ENCODE assay signal across 8 cellular contexts in the genomic region with DNA sequence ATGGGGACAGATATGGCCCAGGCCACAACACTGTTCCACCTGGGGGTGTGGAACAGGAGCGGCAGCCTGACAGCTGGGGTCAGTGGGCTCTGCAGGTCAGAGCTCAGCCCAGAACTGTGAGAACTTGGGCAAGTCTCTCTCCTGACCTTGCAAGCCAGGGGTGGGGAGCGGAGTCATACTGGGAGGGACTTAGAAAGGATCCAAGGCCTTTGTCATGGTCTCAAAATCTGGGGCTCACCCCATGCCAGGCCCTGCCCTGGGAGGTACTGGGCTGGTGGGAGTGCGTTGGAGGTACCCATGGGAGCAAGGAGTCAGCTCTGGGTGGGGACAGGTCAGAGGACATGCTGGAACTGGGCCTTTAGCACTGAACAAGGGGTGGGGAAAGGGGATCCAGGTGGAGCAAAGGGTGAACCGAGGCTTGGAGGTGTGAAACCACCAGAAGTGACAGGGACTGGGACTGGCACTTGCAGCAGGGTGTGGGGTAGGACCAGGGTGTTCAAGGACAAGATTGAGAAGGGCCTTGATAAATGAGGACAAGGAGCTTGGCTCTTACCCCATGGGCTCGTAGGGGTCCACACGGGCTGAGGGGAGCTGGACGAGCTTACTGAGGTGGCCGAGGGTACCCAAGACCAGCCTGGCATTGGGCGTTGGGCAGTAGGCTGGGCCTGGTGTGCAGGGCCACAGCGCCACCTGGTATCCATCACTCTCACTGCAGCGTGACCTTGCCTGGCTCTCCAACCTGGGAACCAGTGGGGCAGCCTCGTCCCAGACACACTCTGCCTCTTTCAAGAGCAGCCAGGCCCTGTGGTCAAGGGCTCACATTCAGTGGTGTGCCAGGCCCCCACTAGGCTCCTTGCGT. TPM values are rescaled to one million over a fixed set of nuclear protein-coding genes. Genes with fewer than 3 reads are reported as not detected.
A peak's percentile ranks its signal among the peaks of the same experiment; 100 is the strongest.
DNase-seq lines count a peak whose midpoint lies in the region; ATAC-seq and TF ChIP-seq lines count a peak whose summit lies in the region.

No MANE protein-coding gene starts in this region.

- no peaks in the 10 kb centered on the region for H3K4me1 Mint-ChIP-seq in activated T-helper 17 cell treated with anti-CD3 and anti-CD28 coated beads, Interleukin-2, amount 50 U/mL, for 72 hours

- H3K4me3 ChIP-seq in A673 (ENCODE audit: low read depth, low read length, poor library complexity, severe bottlenecking) (no peak overlapping the region), gastroesophageal sphincter (no peak overlapping the region)

- H3K27me3 Mint-ChIP-seq in activated T-helper 17 cell treated with anti-CD3 and anti-CD28 coated beads, Interleukin-2, amount 50 U/mL, for 72 hours: no peaks in the 10 kb centered on the region

- peaks cover 5% of the 10 kb centered on the region for H3K36me3 ChIP-seq in A673 (ENCODE audit: insufficient read depth, low read length, poor library complexity, severe bottlenecking)
- H3K36me3 ChIP-seq in gastroesophageal sphincter: peaks cover 0 to 29% of the 10 kb centered on the region in 2 donors

- no peak for TF ChIP-seq EP300 in gastroesophageal sphincter (IDR thresholded peaks at IDR 0.05)

- H3K9me3 ChIP-seq in A673 (ENCODE audit: low read depth, low read length, poor library complexity, severe bottlenecking) (no peaks in the 10 kb centered on the region), gastroesophageal sphincter (no peaks in the 10 kb centered on the region)

- intact Hi-C loops in A673 (cut with micrococcal nuclease; ENCODE audit: unreplicated experiment): loop anchor here (5.0 kb wide), 2 partner anchors 55 to 195 kb away; partner anchors contain the start of gene POLR3H

- H3K4me1 ChIP-seq in A673 (ENCODE audit: insufficient read depth, low read length, poor library complexity, severe bottlenecking) (no peaks in the 10 kb centered on the region), gastroesophageal sphincter (peaks cover 0 to 9% (median 0%) of the 10 kb centered on the region in 3 donors)

- TF ChIP-seq POLR2A in gastroesophageal sphincter (IDR thresholded peaks at IDR 0.05): no peak

- H3K36me3 Mint-ChIP-seq in activated T-helper 17 cell treated with anti-CD3 and anti-CD28 coated beads, Interleukin-2, amount 50 U/mL, for 72 hours (ENCODE audit: low read depth): peaks cover 38% of the 10 kb centered on the region

- H3K9me3 Mint-ChIP-seq in activated T-helper 17 cell treated with anti-CD3 and anti-CD28 coated beads, Interleukin-2, amount 50 U/mL, for 72 hours: no peaks in the 10 kb centered on the region

- CTCF ChIA-PET in A673 (lab: Charles Lee): interaction anchor here (0.7 to 1.6 kb wide), 3 partner anchors 43 to 150 kb away, joined by 3 to 5 read pairs (median 5); partner anchors contain the start of gene POLR3H

- WGBS in gastroesophageal sphincter (ENCODE audit: low coverage in 1 of 2), 2 donors: 20 to 78% methylated on average over 1 of the region's 13 CpGs

- peak; percentile 91 for TF ChIP-seq CTCF in A673 (conservative IDR thresholded peaks at IDR 0.05; ENCODE audit: low read depth, low read length)
- TF ChIP-seq CTCF in gastroesophageal sphincter (IDR thresholded peaks at IDR 0.05): peak in 3 of 4 experiments; percentile 68 to 79 (median 73)
- no peak for TF ChIP-seq CTCF in omental fat pad (IDR thresholded peaks at IDR 0.05)

- no peak overlapping the region for H3K4me3 Mint-ChIP-seq in activated T-helper 17 cell treated with anti-CD3 and anti-CD28 coated beads, Interleukin-2, amount 50 U/mL, for 72 hours

- ATAC-seq in activated T-helper 17 cell treated with anti-CD3 and anti-CD28 coated beads, Interleukin-2, amount 50 U/mL, for 72 hours (replicated peaks): peak; percentile 66
- ATAC-seq in gastroesophageal sphincter (peak; percentile 75), omental fat pad (ENCODE audit: low FRiP score) (peak; percentile 85), GM19328 (IDR thresholded peaks at IDR 0.05; ENCODE audit: unreplicated experiment) (no peak), HG03139 (IDR thresholded peaks at IDR 0.05; ENCODE audit: unreplicated experiment) (no peak)

- H3K27me3 ChIP-seq in A673 (replicated peaks; ENCODE audit: insufficient read depth, low read depth, low read length, poor library complexity) (no peaks in the 10 kb centered on the region), gastroesophageal sphincter (no peaks in the 10 kb centered on the region)

- no TSS peak for BruUV-seq in A673 (replicated peaks; lab: Mats Ljungman, UMichigan)

- POLR2A ChIA-PET in A673 (lab: Charles Lee; ENCODE audit: low non-redundant PET): no interaction called here

- no peak overlapping the region for H3K27ac Mint-ChIP-seq in activated T-helper 17 cell treated with anti-CD3 and anti-CD28 coated beads, Interleukin-2, amount 50 U/mL, for 72 hours

- DNase-seq in A673 (ENCODE audit: low spot score) (peak; percentile 49), GDM1 (lab: John Stamatoyannopoulos, UW) (peak; percentile 36), NCI-H2227 treated with DMSO at 0.1 percent for 48 hours (lab: John Stamatoyannopoulos, UW) (peak; percentile 20), omental fat pad (ENCODE audit: low spot score) (no peak)

- H3K27ac ChIP-seq in A673 (ENCODE audit: low read depth, low read length, poor library complexity, severe bottlenecking): peak overlapping the region; percentile 29
- H3K27ac ChIP-seq in gastroesophageal sphincter: peak overlapping the region in 2 of 4 donors; percentile 3 to 38

RNA-seq across cellular contexts. Expression of gene PMM1, which starts 7.4 kb away (rescaled TPM):
- total RNA-seq in A673 (2021) (26.8 and 30.5 TPM in 2 replicates), gastroesophageal sphincter (10 to 100 TPM; 32.7 to 42.5 (median 37.1) TPM), omental fat pad (100 to 1,000 TPM in 1 of 4 donors, 10 to 100 TPM in 3; 39.3 to 168 (median 73.1) TPM)
- total RNA-seq in activated T-helper 17 cell treated with anti-CD3 and anti-CD28 coated beads, Interleukin-2, amount 50 U/mL, for 72 hours: 10 to 100 TPM; 41.0 to 54.7 TPM

RNA-seq across cellular contexts. Expression of gene DESI1, which starts 23.8 kb away (rescaled TPM):
- total RNA-seq in A673 (2021): 44.0 and 47.6 TPM in 2 replicates
- 10 to 100 TPM; 31.1 to 60.3 TPM for total RNA-seq in activated T-helper 17 cell treated with anti-CD3 and anti-CD28 coated beads, Interleukin-2, amount 50 U/mL, for 72 hours
- 10 to 100 TPM; 18.2 to 77.7 (median 21.4) TPM for total RNA-seq in gastroesophageal sphincter
- total RNA-seq in omental fat pad: 10 to 100 TPM; 16.0 to 22.1 (median 19.5) TPM

RNA-seq across cellular contexts. Expression of gene XRCC6, which starts 24.1 kb away (rescaled TPM):
- total RNA-seq in A673 (2021): 545 and 558 TPM in 2 replicates
- 100 to 1,000 TPM; 237 to 428 TPM for total RNA-seq in activated T-helper 17 cell treated with anti-CD3 and anti-CD28 coated beads, Interleukin-2, amount 50 U/mL, for 72 hours
- total RNA-seq in gastroesophageal sphincter: 100 to 1,000 TPM; 236 to 277 (median 258) TPM
- total RNA-seq in omental fat pad: 100 to 1,000 TPM; 168 to 191 (median 181) TPM

RNA-seq across cellular contexts. Expression of gene CSDC2, which starts 36.2 kb away (rescaled TPM):
- total RNA-seq in A673 (2021): 1.8 and 2.6 TPM in 2 replicates
- total RNA-seq in activated T-helper 17 cell treated with anti-CD3 and anti-CD28 coated beads, Interleukin-2, amount 50 U/mL, for 72 hours: not detected
- 10 to 100 TPM in 1 of 4 donors, 1 to 10 TPM in 3; 3.0 to 22.2 (median 5.8) TPM for total RNA-seq in gastroesophageal sphincter
- total RNA-seq in omental fat pad: 1 to 10 TPM in 3 of 4 donors, under 1 TPM in 1; 0.32 to 7.8 (median 4.9) TPM

RNA-seq across cellular contexts. Expression of gene POLR3H, which starts 52.7 kb away (rescaled TPM):
- 79.5 and 92.1 TPM in 2 replicates for total RNA-seq in A673 (2021)
- total RNA-seq in activated T-helper 17 cell treated with anti-CD3 and anti-CD28 coated beads, Interleukin-2, amount 50 U/mL, for 72 hours: 10 to 100 TPM; 19.5 to 58.2 TPM
- total RNA-seq in gastroesophageal sphincter: 10 to 100 TPM; 17.7 to 27.0 (median 23.4) TPM
- 10 to 100 TPM; 17.0 to 37.7 (median 22.3) TPM for total RNA-seq in omental fat pad

Comparison
In these comparisons a context has a peak if more than half of its experiments do, and no peak if none do; other contexts are left out.
1. CTCF ChIP-seq: peak in A673 (single experiment) and gastroesophageal sphincter (3 of 4); none in omental fat pad (0 of 3).
2. ATAC-seq: peak in activated T-helper 17 cell treated with anti-CD3 and anti-CD28 coated beads, Interleukin-2, amount 50 U/mL, for 72 hours (single experiment), gastroesophageal sphincter (single experiment) and omental fat pad (single experiment); none in GM19328 (single experiment) and HG03139 (single experiment).